Comparison of ENCODE assay signal across 17 cellular contexts in the genomic region with DNA sequence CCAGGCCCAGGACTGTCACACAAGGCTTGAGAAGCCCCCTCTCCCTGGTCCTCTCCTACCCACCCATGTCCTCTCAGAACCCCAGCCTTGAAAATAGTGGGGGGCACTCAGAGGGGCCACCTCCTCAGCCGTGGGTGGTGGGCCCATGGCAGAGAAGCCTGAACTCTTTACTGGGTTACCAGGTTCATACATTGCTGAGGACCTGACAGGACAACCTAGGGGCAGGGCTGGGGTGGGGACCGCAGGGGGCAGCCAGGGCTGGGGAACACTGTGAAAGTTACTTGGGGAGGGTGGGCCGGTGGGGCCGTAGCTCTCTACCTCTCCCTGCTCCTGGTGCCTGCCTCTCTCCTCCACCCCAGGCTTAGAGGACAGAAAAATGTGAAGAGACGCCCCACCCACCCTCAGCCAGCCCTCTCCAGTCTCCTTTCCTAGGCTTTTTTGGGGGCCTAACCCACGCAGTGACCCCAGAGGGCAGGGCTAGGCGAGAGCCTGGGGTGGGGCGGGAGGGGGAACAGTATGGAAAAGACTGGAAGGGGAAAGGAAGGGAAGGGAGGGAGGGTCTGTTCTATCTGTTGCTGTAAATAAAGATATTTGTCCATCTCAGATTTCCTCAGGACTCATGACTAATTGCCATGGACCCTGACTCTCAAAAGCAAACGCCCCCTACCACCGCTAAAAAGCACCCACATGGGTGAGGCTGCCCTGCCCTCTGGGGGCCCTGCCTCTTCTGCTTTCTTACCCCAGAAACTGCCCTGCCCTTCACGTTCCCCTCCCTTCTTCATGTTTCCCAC. TPM values are rescaled to one million over a fixed set of nuclear protein-coding genes. Genes with fewer than 3 reads are reported as not detected.
A peak's percentile ranks its signal among the peaks of the same experiment; 100 is the strongest.
DNase-seq lines count a peak whose midpoint lies in the region; ATAC-seq and TF ChIP-seq lines count a peak whose summit lies in the region.
"Had no signal": no experiment of that assay in that cellular context is flagged by ENCODE, and none has a peak within 500 bp of the region (broad histone marks: within the 10 kb centered on the region; RNA-seq: fewer than 3 reads in every experiment).

No MANE protein-coding gene starts in this region.

- H3K9me3 Mint-ChIP-seq in natural killer cell treated with Interleukin-12 subunit alpha and Interleukin-12 subunit beta and Interleukin-15 and Interleukin-18, amount 100 ng/mL, for 72 hours = no peaks in the 10 kb centered on the region
- H3K9me3 Mint-ChIP-seq in natural killer cell = no peaks in the 10 kb centered on the region
- H3K9me3 Mint-ChIP-seq in osteocyte (ENCODE audit: unreplicated experiment) = no peaks in the 10 kb centered on the region
- H3K9me3 Mint-ChIP-seq: CD8-positive, alpha-beta memory T cell had no signal

- no peaks in the 10 kb centered on the region for H3K36me3 Mint-ChIP-seq in natural killer cell treated with Interleukin-12 subunit alpha and Interleukin-12 subunit beta and Interleukin-15 and Interleukin-18, amount 100 ng/mL, for 72 hours
- no peaks in the 10 kb centered on the region for H3K36me3 Mint-ChIP-seq in natural killer cell
- H3K36me3 Mint-ChIP-seq in osteocyte (ENCODE audit: unreplicated experiment) = peaks cover 23% of the 10 kb centered on the region
- H3K36me3 Mint-ChIP-seq: CD8-positive, alpha-beta memory T cell had no signal

- H3K27ac ChIP-seq in left lung (no peak overlapping the region), suprapubic skin (no peak overlapping the region)
- H3K27ac ChIP-seq: PC-9, SJSA1 had no signal

- 67% methylated on average over 10 of the region's 11 CpGs for WGBS in suprapubic skin

- TF ChIP-seq EP300 in suprapubic skin (IDR thresholded peaks at IDR 0.05) = no peak

- peaks cover 20 to 30% of the 10 kb centered on the region in 2 donors for H3K27me3 Mint-ChIP-seq in natural killer cell treated with Interleukin-12 subunit alpha and Interleukin-12 subunit beta and Interleukin-15 and Interleukin-18, amount 100 ng/mL, for 72 hours
- H3K27me3 Mint-ChIP-seq in natural killer cell (ENCODE audit: low read depth in 2 of 2) (peaks cover 14 to 24% of the 10 kb centered on the region in 2 donors), osteocyte (ENCODE audit: unreplicated experiment) (no peaks in the 10 kb centered on the region)

- peak; percentile 58 for DNase-seq in natural killer cell treated with Interleukin-12 subunit alpha and Interleukin-12 subunit beta and Interleukin-15 and Interleukin-18, amount 100 ng/mL, for 72 hours (ENCODE audit: low spot score)
- DNase-seq in natural killer cell (no peak), left lung (no peak), osteocyte (ENCODE audit: extremely low spot score, unreplicated experiment) (no peak), NCI-H2227 (lab: John Stamatoyannopoulos, UW; ENCODE audit: unreplicated experiment) (no peak), GOT3 (lab: John Stamatoyannopoulos, UW) (no peak), suprapubic skin (ENCODE audit: low spot score in 2 of 2) (no peak)
- DNase-seq: 8988T; CD8-positive, alpha-beta memory T cell; DMS79; KG1; NCI-H1417 treated with DMSO at 0.1 percent for 48 hours; NCI-H1930 had no signal

- TF ChIP-seq CTCF in natural killer cell (IDR thresholded peaks at IDR 0.05) (no peak), left lung (IDR thresholded peaks at IDR 0.05) (no peak), osteocyte (IDR thresholded peaks at IDR 0.05) (no peak), suprapubic skin (IDR thresholded peaks at IDR 0.05) (no peak)

- no peaks in the 10 kb centered on the region for H3K27me3 ChIP-seq in left lung
- H3K27me3 ChIP-seq in suprapubic skin = peaks cover 9% of the 10 kb centered on the region
- H3K27me3 ChIP-seq: SJSA1 had no signal

- no peak overlapping the region for H3K4me3 ChIP-seq in left lung
- no peak overlapping the region for H3K4me3 ChIP-seq in suprapubic skin
- H3K4me3 ChIP-seq: PC-9, SJSA1 had no signal

- H3K4me1 Mint-ChIP-seq in natural killer cell treated with Interleukin-12 subunit alpha and Interleukin-12 subunit beta and Interleukin-15 and Interleukin-18, amount 100 ng/mL, for 72 hours (ENCODE audit: low read depth in 2 of 2) = no peaks in the 10 kb centered on the region
- no peaks in the 10 kb centered on the region for H3K4me1 Mint-ChIP-seq in natural killer cell
- peaks cover 60% of the 10 kb centered on the region for H3K4me1 Mint-ChIP-seq in osteocyte (ENCODE audit: unreplicated experiment)
- H3K4me1 Mint-ChIP-seq: B cell; CD8-positive, alpha-beta memory T cell had no signal

- no peak overlapping the region for H3K27ac Mint-ChIP-seq in natural killer cell treated with Interleukin-12 subunit alpha and Interleukin-12 subunit beta and Interleukin-15 and Interleukin-18, amount 100 ng/mL, for 72 hours
- H3K27ac Mint-ChIP-seq in natural killer cell (no peak overlapping the region), osteocyte (ENCODE audit: unreplicated experiment) (peak overlapping the region; percentile 13)
- H3K27ac Mint-ChIP-seq: B cell; CD8-positive, alpha-beta memory T cell had no signal

- intact Hi-C loops in natural killer cell (cut with micrococcal nuclease) = no loop called here
- intact Hi-C loops in left lung (cut with DNase I) = no loop called here

- H3K36me3 ChIP-seq in left lung (peaks cover 0 to 9% of the 10 kb centered on the region in 2 donors), suprapubic skin (peaks cover 3% of the 10 kb centered on the region)
- H3K36me3 ChIP-seq: SJSA1 had no signal

- H3K4me1 ChIP-seq in left lung (no peaks in the 10 kb centered on the region), suprapubic skin (no peaks in the 10 kb centered on the region)
- H3K4me1 ChIP-seq: SJSA1 had no signal

- no peak for TF ChIP-seq POLR2A in suprapubic skin (IDR thresholded peaks at IDR 0.05)

- H3K9me3 ChIP-seq in left lung (no peaks in the 10 kb centered on the region), suprapubic skin (no peaks in the 10 kb centered on the region)
- H3K9me3 ChIP-seq: SJSA1 had no signal

- no peak for ATAC-seq in natural killer cell treated with Interleukin-12 subunit alpha and Interleukin-12 subunit beta and Interleukin-15 and Interleukin-18, amount 100 ng/mL, for 72 hours
- no peak for ATAC-seq in natural killer cell
- peak; percentile 42 for ATAC-seq in left lung
- no peak for ATAC-seq in GM18520 (IDR thresholded peaks at IDR 0.05; ENCODE audit: unreplicated experiment)

- no peak overlapping the region for H3K4me3 Mint-ChIP-seq in natural killer cell treated with Interleukin-12 subunit alpha and Interleukin-12 subunit beta and Interleukin-15 and Interleukin-18, amount 100 ng/mL, for 72 hours
- H3K4me3 Mint-ChIP-seq in natural killer cell = no peak overlapping the region
- H3K4me3 Mint-ChIP-seq in osteocyte (ENCODE audit: unreplicated experiment) = no peak overlapping the region
- H3K4me3 Mint-ChIP-seq: B cell; CD8-positive, alpha-beta memory T cell had no signal

RNA-seq across cellular contexts. Expression of gene MDFI, which starts 15.6 kb away (rescaled TPM):
- not detected for total RNA-seq in natural killer cell treated with Interleukin-12 subunit alpha and Interleukin-12 subunit beta and Interleukin-15 and Interleukin-18, amount 100 ng/mL, for 72 hours
- total RNA-seq in natural killer cell (not detected), left lung (10 to 100 TPM; 25.9 to 45.9 TPM), osteocyte (74.1 and 75.9 TPM in 2 replicates), suprapubic skin (10 to 100 TPM; 21.7 to 51.8 (median 31.4) TPM)
- total RNA-seq: B cell; CD8-positive, alpha-beta memory T cell; SJSA1 had no signal

Comparison
In these comparisons a context has a peak if more than half of its experiments do, and no peak if none do; other contexts are left out.
1. RNA of gene MDFI, which starts 15.6 kb away (total RNA-seq): 74.1 to 75.9 TPM in osteocyte, 25.9 to 45.9 TPM in left lung and 21.7 to 51.8 TPM in suprapubic skin; not detected in natural killer cell treated with Interleukin-12 subunit alpha and Interleukin-12 subunit beta and Interleukin-15 and Interleukin-18, amount 100 ng/mL, for 72 hours and not detected in natural killer cell; every median in the first group is over 10 times any median in the second.